21 cellular contexts compared by ENCODE assay signal in genomic region chr9:1155602-1156001, GRCh38.
"Had no signal": no experiment of that assay in that cellular context is flagged by ENCODE, and none has a peak within 500 bp of the region (broad histone marks: within the 10 kb centered on the region; RNA-seq: fewer than 3 reads in every experiment).

No MANE protein-coding gene starts in this region.

- H3K9me2 ChIP-seq: SK-N-SH had no signal

- H3K27ac ChIP-seq: RWPE1 had no signal

- H3K9ac ChIP-seq: SK-N-SH had no signal

- DNase-seq: MV-4-11; NCI-H1048; NCI-H1105; NCI-H1417 treated with DMSO at 0.1 percent for 48 hours; NCI-H146; NCI-H1694 treated with DMSO at 0.1 percent for 48 hours; NCI-H1930; NCI-H2081; NCI-H2107; NCI-H2227 treated with DMSO at 0.1 percent for 48 hours; NCI-H524; NCI-H526 treated with DMSO at 0.1 percent for 48 hours; NCI-H748 treated with DMSO at 0.1 percent for 48 hours; NK-92 treated with Interleukin-12 subunit alpha and Interleukin-12 subunit beta, amount 100 ng/mL, for 24 hours; SHP77; SK-N-SH; SW 1271; T-cell had no signal

- H3K4me3 ChIP-seq: K562 had no signal

- ATAC-seq: K562, Panc1, T-cell had no signal

- H3K4me2 ChIP-seq: SK-N-SH had no signal

- H3K9me3 ChIP-seq: SK-N-SH had no signal
